ENCODE assay signal across 11 cellular contexts in genomic region chr5:159928122-159928960, GRCh38. TPM values are rescaled to one million over a fixed set of nuclear protein-coding genes. Genes with fewer than 3 reads are reported as not detected.
DNase-seq lines count a peak whose midpoint lies in the region.
"Had no signal": no experiment of that assay in that cellular context is flagged by ENCODE, and none has a peak within 500 bp of the region (broad histone marks: within the 10 kb centered on the region; RNA-seq: fewer than 3 reads in every experiment).

No MANE protein-coding gene starts in this region.

- DNase-seq in AG08396 (ENCODE audit: low spot score) (peak; percentile 85), NCI-H1694 (lab: John Stamatoyannopoulos, UW) (peak; percentile 57), dermis blood vessel endothelial cell (peak; percentile 47), lung microvascular endothelial cell (ENCODE audit: low read depth in 2 of 2) (peak; percentile 15 to 88), G401 (ENCODE audit: low spot score) (no peak), mucosa of gallbladder (ENCODE audit: low spot score) (no peak), NCI-H2196 (lab: John Stamatoyannopoulos, UW; ENCODE audit: unreplicated experiment) (no peak)
- DNase-seq in activated effector memory CD4-positive, alpha-beta T cell treated with Interleukin-2 at 50 U/mL for 16 hours, result no peak
- DNase-seq: right lobe of liver; stimulated activated naive CD4-positive, alpha-beta T cell had no signal

- in situ Hi-C loops in G401 (cut with HindIII; ENCODE audit: low sequenced_read_pairs), result no loop called here

RNA-seq across cellular contexts. Expression of gene ADRA1B, which starts 12.1 kb away (rescaled TPM):
- total RNA-seq in dermis blood vessel endothelial cell (0.34 TPM in 1 of 2 replicates, not detected in the other), lung microvascular endothelial cell (under 0.01 and 0.22 TPM in 2 replicates), mucosa of gallbladder (0.32 TPM)
- total RNA-seq in G401 (2014; rRNA removed; shearing (Covaris generic)), result 41.4 and 46.5 TPM in 2 replicates
- total RNA-seq: activated CD8-positive, alpha-beta memory T cell treated with anti-CD3 and anti-CD28 coated beads for 36 hours had no signal

Comparison
In these comparisons a context has a peak if more than half of its experiments do, and no peak if none do; other contexts are left out.
1. DNase-seq: peak in AG08396 (single experiment), NCI-H1694 (single experiment), dermis blood vessel endothelial cell (single experiment) and lung microvascular endothelial cell (2 of 2); none in G401 (single experiment), activated effector memory CD4-positive, alpha-beta T cell treated with Interleukin-2 at 50 U/mL for 16 hours (single experiment), mucosa of gallbladder (single experiment) and NCI-H2196 (single experiment).
2. RNA of gene ADRA1B, which starts 12.1 kb away (total RNA-seq): 41.4 to 46.5 TPM in G401; 0.34 TPM in dermis blood vessel endothelial cell, 0.32 TPM in mucosa of gallbladder (single experiment) and under 0.01 to 0.22 TPM in lung microvascular endothelial cell; every median in the first group is over 10 times any median in the second.